Comparison of ENCODE assay signal across 1 cellular context in the genomic region with DNA sequence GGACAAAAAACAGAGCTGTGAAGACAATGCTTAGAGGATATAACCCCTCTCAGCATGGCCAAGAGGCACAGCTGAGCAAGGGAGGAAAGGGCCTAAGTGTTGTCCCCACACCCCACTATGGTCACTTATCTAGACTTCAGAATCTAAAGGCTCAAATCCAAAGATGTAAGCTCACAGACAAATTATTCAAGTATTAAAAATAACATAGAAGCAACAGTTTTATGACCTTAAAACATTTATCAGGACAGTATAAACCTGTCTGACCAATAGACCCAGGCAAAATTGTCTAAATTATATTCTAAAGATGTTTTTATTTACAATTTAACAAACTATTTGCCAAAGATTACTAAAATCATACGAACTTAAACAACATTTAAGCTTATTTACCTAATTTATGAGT.
TF ChIP-seq lines count a peak whose summit lies in the region.

No MANE protein-coding gene starts in this region.

TF ChIP-seq in IMR-90, 13 proteins besides CTCF, POLR2A, EP300 and RAD21:
- TF ChIP-seq, protein P1, sequence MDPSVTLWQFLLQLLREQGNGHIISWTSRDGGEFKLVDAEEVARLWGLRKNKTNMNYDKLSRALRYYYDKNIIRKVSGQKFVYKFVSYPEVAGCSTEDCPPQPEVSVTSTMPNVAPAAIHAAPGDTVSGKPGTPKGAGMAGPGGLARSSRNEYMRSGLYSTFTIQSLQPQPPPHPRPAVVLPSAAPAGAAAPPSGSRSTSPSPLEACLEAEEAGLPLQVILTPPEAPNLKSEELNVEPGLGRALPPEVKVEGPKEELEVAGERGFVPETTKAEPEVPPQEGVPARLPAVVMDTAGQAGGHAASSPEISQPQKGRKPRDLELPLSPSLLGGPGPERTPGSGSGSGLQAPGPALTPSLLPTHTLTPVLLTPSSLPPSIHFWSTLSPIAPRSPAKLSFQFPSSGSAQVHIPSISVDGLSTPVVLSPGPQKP (IDR thresholded peaks at IDR 0.05; ENCODE audit: borderline replicate concordance, low read depth, low read length) = no peak
- TF ChIP-seq MXI1 (IDR thresholded peaks at IDR 0.05; ENCODE audit: borderline replicate concordance, low read depth, low read length) = no peak
- TF ChIP-seq RCOR1 (IDR thresholded peaks at IDR 0.05; ENCODE audit: insufficient replicate concordance, low read length) = no peak
- no peak for TF ChIP-seq BHLHE40 (IDR thresholded peaks at IDR 0.05; ENCODE audit: low read depth, low read length)
- TF ChIP-seq, protein P2, sequence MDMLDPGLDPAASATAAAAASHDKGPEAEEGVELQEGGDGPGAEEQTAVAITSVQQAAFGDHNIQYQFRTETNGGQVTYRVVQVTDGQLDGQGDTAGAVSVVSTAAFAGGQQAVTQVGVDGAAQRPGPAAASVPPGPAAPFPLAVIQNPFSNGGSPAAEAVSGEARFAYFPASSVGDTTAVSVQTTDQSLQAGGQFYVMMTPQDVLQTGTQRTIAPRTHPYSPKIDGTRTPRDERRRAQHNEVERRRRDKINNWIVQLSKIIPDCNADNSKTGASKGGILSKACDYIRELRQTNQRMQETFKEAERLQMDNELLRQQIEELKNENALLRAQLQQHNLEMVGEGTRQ (IDR thresholded peaks at IDR 0.05; ENCODE audit: low read depth, low read length) = no peak
- no peak for TF ChIP-seq CHD1 (IDR thresholded peaks at IDR 0.05; ENCODE audit: low read depth, low read length)
- no peak for TF ChIP-seq RFX5 (IDR thresholded peaks at IDR 0.05; ENCODE audit: low read depth, low read length)
- no peak for TF ChIP-seq SMC3 (IDR thresholded peaks at IDR 0.05; ENCODE audit: low read depth, low read length)
